In the genomic region with DNA sequence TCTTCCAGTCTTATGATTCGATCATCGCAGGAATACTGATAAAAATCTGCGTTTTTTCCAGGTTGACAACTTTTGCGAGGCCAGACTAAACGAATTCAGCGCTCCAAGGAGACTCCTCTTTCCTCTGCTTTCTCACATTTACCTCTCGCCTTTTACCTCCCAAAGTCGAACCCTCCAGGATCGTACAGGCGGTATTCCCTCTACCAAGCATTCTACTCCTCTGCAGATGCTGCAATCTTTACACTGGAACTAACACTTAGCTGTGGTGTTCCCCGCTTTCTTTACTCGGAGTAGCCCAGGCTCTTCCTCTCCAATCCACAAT, we compare ENCODE assay signal across 1 cellular context.
TF ChIP-seq lines count a peak whose summit lies in the region.

No MANE protein-coding gene starts in this region.

TF ChIP-seq in HEK293, 187 proteins besides CTCF, POLR2A, EP300 and RAD21 (continued from another document):
- TF ChIP-seq, protein P1, sequence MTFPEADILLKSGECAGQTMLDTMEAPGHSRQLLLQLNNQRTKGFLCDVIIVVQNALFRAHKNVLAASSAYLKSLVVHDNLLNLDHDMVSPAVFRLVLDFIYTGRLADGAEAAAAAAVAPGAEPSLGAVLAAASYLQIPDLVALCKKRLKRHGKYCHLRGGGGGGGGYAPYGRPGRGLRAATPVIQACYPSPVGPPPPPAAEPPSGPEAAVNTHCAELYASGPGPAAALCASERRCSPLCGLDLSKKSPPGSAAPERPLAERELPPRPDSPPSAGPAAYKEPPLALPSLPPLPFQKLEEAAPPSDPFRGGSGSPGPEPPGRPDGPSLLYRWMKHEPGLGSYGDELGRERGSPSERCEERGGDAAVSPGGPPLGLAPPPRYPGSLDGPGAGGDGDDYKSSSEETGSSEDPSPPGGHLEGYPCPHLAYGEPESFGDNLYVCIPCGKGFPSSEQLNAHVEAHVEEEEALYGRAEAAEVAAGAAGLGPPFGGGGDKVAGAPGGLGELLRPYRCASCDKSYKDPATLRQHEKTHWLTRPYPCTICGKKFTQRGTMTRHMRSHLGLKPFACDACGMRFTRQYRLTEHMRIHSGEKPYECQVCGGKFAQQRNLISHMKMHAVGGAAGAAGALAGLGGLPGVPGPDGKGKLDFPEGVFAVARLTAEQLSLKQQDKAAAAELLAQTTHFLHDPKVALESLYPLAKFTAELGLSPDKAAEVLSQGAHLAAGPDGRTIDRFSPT (tag by site-specific recombination; IDR thresholded peaks at IDR 0.05): no peak
- TF ChIP-seq ZBTB7A (tag by site-specific recombination; IDR thresholded peaks at IDR 0.05; ENCODE audit: low read depth) (no peak), ZBTB20 (tag by site-specific recombination; IDR thresholded peaks at IDR 0.05) (no peak), ZNF174 (tag by site-specific recombination; IDR thresholded peaks at IDR 0.05) (no peak), ZNF747 (tag by site-specific recombination; IDR thresholded peaks at IDR 0.05) (no peak), ZBTB48 (tag by site-specific recombination; IDR thresholded peaks at IDR 0.05) (no peak), YY1 (tag by site-specific recombination; IDR thresholded peaks at IDR 0.05) (no peak), ZNF843 (tag by site-specific recombination; IDR thresholded peaks at IDR 0.05) (0 out of 2 replicates have a peak, but pooled peaks have one; percentile 0), PRDM1 (tag by site-specific recombination; IDR thresholded peaks at IDR 0.05) (peak; percentile 86)
- TF ChIP-seq, protein P2, sequence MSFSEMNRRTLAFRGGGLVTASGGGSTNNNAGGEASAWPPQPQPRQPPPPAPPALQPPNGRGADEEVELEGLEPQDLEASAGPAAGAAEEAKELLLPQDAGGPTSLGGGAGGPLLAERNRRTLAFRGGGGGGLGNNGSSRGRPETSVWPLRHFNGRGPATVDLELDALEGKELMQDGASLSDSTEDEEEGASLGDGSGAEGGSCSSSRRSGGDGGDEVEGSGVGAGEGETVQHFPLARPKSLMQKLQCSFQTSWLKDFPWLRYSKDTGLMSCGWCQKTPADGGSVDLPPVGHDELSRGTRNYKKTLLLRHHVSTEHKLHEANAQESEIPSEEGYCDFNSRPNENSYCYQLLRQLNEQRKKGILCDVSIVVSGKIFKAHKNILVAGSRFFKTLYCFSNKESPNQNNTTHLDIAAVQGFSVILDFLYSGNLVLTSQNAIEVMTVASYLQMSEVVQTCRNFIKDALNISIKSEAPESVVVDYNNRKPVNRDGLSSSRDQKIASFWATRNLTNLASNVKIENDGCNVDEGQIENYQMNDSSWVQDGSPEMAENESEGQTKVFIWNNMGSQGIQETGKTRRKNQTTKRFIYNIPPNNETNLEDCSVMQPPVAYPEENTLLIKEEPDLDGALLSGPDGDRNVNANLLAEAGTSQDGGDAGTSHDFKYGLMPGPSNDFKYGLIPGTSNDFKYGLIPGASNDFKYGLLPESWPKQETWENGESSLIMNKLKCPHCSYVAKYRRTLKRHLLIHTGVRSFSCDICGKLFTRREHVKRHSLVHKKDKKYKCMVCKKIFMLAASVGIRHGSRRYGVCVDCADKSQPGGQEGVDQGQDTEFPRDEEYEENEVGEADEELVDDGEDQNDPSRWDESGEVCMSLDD (tag by site-specific recombination; IDR thresholded peaks at IDR 0.05): no peak
- TF ChIP-seq, protein P3, sequence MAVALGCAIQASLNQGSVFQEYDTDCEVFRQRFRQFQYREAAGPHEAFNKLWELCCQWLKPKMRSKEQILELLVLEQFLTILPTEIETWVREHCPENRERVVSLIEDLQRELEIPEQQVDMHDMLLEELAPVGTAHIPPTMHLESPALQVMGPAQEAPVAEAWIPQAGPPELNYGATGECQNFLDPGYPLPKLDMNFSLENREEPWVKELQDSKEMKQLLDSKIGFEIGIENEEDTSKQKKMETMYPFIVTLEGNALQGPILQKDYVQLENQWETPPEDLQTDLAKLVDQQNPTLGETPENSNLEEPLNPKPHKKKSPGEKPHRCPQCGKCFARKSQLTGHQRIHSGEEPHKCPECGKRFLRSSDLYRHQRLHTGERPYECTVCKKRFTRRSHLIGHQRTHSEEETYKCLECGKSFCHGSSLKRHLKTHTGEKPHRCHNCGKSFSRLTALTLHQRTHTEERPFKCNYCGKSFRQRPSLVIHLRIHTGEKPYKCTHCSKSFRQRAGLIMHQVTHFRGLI (tag by site-specific recombination; IDR thresholded peaks at IDR 0.05): no peak
- TF ChIP-seq, protein P4, sequence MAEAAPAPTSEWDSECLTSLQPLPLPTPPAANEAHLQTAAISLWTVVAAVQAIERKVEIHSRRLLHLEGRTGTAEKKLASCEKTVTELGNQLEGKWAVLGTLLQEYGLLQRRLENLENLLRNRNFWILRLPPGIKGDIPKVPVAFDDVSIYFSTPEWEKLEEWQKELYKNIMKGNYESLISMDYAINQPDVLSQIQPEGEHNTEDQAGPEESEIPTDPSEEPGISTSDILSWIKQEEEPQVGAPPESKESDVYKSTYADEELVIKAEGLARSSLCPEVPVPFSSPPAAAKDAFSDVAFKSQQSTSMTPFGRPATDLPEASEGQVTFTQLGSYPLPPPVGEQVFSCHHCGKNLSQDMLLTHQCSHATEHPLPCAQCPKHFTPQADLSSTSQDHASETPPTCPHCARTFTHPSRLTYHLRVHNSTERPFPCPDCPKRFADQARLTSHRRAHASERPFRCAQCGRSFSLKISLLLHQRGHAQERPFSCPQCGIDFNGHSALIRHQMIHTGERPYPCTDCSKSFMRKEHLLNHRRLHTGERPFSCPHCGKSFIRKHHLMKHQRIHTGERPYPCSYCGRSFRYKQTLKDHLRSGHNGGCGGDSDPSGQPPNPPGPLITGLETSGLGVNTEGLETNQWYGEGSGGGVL (tag by site-specific recombination; IDR thresholded peaks at IDR 0.05): no peak
- TF ChIP-seq, protein P5, sequence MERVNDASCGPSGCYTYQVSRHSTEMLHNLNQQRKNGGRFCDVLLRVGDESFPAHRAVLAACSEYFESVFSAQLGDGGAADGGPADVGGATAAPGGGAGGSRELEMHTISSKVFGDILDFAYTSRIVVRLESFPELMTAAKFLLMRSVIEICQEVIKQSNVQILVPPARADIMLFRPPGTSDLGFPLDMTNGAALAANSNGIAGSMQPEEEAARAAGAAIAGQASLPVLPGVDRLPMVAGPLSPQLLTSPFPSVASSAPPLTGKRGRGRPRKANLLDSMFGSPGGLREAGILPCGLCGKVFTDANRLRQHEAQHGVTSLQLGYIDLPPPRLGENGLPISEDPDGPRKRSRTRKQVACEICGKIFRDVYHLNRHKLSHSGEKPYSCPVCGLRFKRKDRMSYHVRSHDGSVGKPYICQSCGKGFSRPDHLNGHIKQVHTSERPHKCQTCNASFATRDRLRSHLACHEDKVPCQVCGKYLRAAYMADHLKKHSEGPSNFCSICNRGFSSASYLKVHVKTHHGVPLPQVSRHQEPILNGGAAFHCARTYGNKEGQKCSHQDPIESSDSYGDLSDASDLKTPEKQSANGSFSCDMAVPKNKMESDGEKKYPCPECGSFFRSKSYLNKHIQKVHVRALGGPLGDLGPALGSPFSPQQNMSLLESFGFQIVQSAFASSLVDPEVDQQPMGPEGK (tag by site-specific recombination; IDR thresholded peaks at IDR 0.05): no peak
